In genomic region chr16:2720063-2720455, GRCh38 we compare ENCODE assay signal across 9 cellular contexts. TPM values are rescaled to one million over a fixed set of nuclear protein-coding genes. Genes with fewer than 3 reads are reported as not detected.
DNase-seq lines count a peak whose midpoint lies in the region; ATAC-seq, FAIRE-seq and TF ChIP-seq lines count a peak whose summit lies in the region.
"Had no signal": no experiment of that assay in that cellular context is flagged by ENCODE, and none has a peak within 500 bp of the region (broad histone marks: within the 10 kb centered on the region; RNA-seq: fewer than 3 reads in every experiment).

Gene PRSS27, minus strand, starts transcription at chr16:2720224. Its CDS starts 64 bp downstream, at chr16:2720160.

- H3K9me3 ChIP-seq in K562 (replicated peaks; ENCODE audit: control insufficient read depth, insufficient read depth, low read depth, low read length) (no peaks in the 10 kb centered on the region), transverse colon (no peaks in the 10 kb centered on the region), kidney (ENCODE audit: control insufficient read depth in 1 of 2, low read length in 2 of 2) (no peaks in the 10 kb centered on the region)

- FAIRE-seq in K562 (lab: Jason Lieb, UNC) (no peak), kidney (lab: Jason Lieb, UNC) (no peak)

- TF ChIP-seq POLR2A in K562 (conservative IDR thresholded peaks at IDR 0.05) (no peak), transverse colon (IDR thresholded peaks at IDR 0.05) (no peak)

- H3K36me3 Mint-ChIP-seq in activated naive CD4-positive, alpha-beta T cell treated with anti-CD3 and anti-CD28 coated beads, Interleukin-2, amount 10 ng/mL, durations not matched to agents 7 days and 5 days, result no peaks in the 10 kb centered on the region
- no peaks in the 10 kb centered on the region for H3K36me3 Mint-ChIP-seq in memory B cell

- H3K4me3 Mint-ChIP-seq in activated naive CD4-positive, alpha-beta T cell treated with anti-CD3 and anti-CD28 coated beads, Interleukin-2, amount 10 ng/mL, durations not matched to agents 7 days and 5 days, result peak within 1 kb of the TSS; percentile 76
- H3K4me3 Mint-ChIP-seq in memory B cell, result peak within 1 kb of the TSS; percentile 88

- H4K20me1 ChIP-seq in K562 (replicated peaks; ENCODE audit: control insufficient read depth, insufficient read depth, low read length), result peaks cover 4% of the 10 kb centered on the region; the same call in 1 of the 2 replicates

- peaks cover 38% of the 10 kb centered on the region for H3K27me3 Mint-ChIP-seq in activated naive CD4-positive, alpha-beta T cell treated with anti-CD3 and anti-CD28 coated beads, Interleukin-2, amount 10 ng/mL, durations not matched to agents 7 days and 5 days
- peaks cover 7% of the 10 kb centered on the region for H3K27me3 Mint-ChIP-seq in memory B cell

- BruUV-seq in K562 (replicated peaks; lab: Mats Ljungman, UMichigan), result no TSS peak

- no peaks in the 10 kb centered on the region for H3K79me2 ChIP-seq in K562 (ENCODE audit: control insufficient read depth, insufficient read depth, low read length)

- no peak for TF ChIP-seq CTCF in K562 (IDR thresholded peaks at IDR 0.05 in 2 of 3, conservative IDR thresholded peaks at IDR 0.05 in 1 of 3; ENCODE audit: insufficient read depth in 2 of 3, low read depth in 1 of 3, low read length in 3 of 3)
- no peak for TF ChIP-seq CTCF in transverse colon (IDR thresholded peaks at IDR 0.05)
- no peak for TF ChIP-seq CTCF in kidney (IDR thresholded peaks at IDR 0.05; ENCODE audit: borderline replicate concordance, extremely low read depth, insufficient read depth)

- H3K36me3 ChIP-seq in K562 (ENCODE audit: control insufficient read depth, insufficient read depth, low read length) (no peaks in the 10 kb centered on the region), transverse colon (no peaks in the 10 kb centered on the region), kidney (ENCODE audit: control insufficient read depth in 1 of 2, insufficient read depth in 2 of 2, low read length in 2 of 2) (no peaks in the 10 kb centered on the region)

- CTCF ChIA-PET in activated naive CD4-positive, alpha-beta T cell treated with anti-CD3 and anti-CD28 coated beads, Interleukin-2, amount 10 ng/mL, durations not matched to agents 7 days and 5 days (lab: Charles Lee), result no interaction called here
- CTCF ChIA-PET in K562 (lab: Yijun Ruan, JAX; ENCODE audit: low intra/inter-chr PET ratio), result no interaction called here

- peak within 1 kb of the TSS; percentile 69 for H2AFZ ChIP-seq in K562 (ENCODE audit: low read depth, low read length)

- H3K4me2 ChIP-seq in K562 (ENCODE audit: insufficient read depth, low read length), result peak within 1 kb of the TSS; percentile 65

- H3K9ac ChIP-seq in K562 (ENCODE audit: insufficient read depth in 1 of 2, low read depth in 2 of 2, low read length in 2 of 2) (peak within 1 kb of the TSS; percentile 64 to 92; a peak in 3 of 4 replicates), kidney (ENCODE audit: low read length in 2 of 2) (peak within 1 kb of the TSS in 1 of 2 donors; percentile 26)

- H3K27ac ChIP-seq in K562 (ENCODE audit: extremely low read depth, low read depth, low read length) (peak within 1 kb of the TSS; percentile 44), transverse colon (peak within 1 kb of the TSS; percentile 79 to 90 (median 86)), kidney (ENCODE audit: low read depth in 2 of 2, low read length in 2 of 2) (peak within 1 kb of the TSS in 1 of 2 donors; percentile 37)

- TF ChIP-seq EP300 in K562 (IDR thresholded peaks at IDR 0.05; ENCODE audit: low read length) (no peak), transverse colon (IDR thresholded peaks at IDR 0.05; ENCODE audit: low read depth) (no peak)

- ATAC-seq in K562 (no peak), memory B cell (ENCODE audit: low read depth) (no peak), HG02852 (IDR thresholded peaks at IDR 0.05; ENCODE audit: unreplicated experiment) (no peak)

- in situ Hi-C loops in K562 (cut with MboI), result no loop called here
- in situ Hi-C loops in transverse colon (cut with MboI; ENCODE audit: low pct_ligation_motif_present in 1 of 4, low pct_unique_long_range_greater_than_20kb in 1 of 4, low sequenced_read_pairs in 3 of 4), result no loop called here

- peak within 1 kb of the TSS; percentile 51 for H3K4me3 ChIP-seq in K562
- peak within 1 kb of the TSS; percentile 47 to 73 (median 62) for H3K4me3 ChIP-seq in transverse colon
- H3K4me3 ChIP-seq in kidney (ENCODE audit: low read length in 2 of 2), result peak within 1 kb of the TSS in 1 of 2 donors; percentile 35

- H3K4me1 ChIP-seq in K562 (replicated peaks in 1 of 2; ENCODE audit: control insufficient read depth in 2 of 2, insufficient read depth in 2 of 2, low read length in 2 of 2) (peaks cover 2 to 60% of the 10 kb centered on the region in 2 experiments; a peak in 3 of 5 replicates), transverse colon (peaks cover 4 to 33% (median 23%) of the 10 kb centered on the region in 4 donors), kidney (ENCODE audit: control insufficient read depth in 1 of 2, insufficient read depth in 1 of 2, low read depth in 1 of 2, low read length in 2 of 2) (peaks cover 0 to 4% of the 10 kb centered on the region in 2 donors)

- no peaks in the 10 kb centered on the region for H3K9me3 Mint-ChIP-seq in activated naive CD4-positive, alpha-beta T cell treated with anti-CD3 and anti-CD28 coated beads, Interleukin-2, amount 10 ng/mL, durations not matched to agents 7 days and 5 days
- no peaks in the 10 kb centered on the region for H3K9me3 Mint-ChIP-seq in memory B cell

- H3K27ac Mint-ChIP-seq in activated naive CD4-positive, alpha-beta T cell treated with anti-CD3 and anti-CD28 coated beads, Interleukin-2, amount 10 ng/mL, durations not matched to agents 7 days and 5 days, result peak within 1 kb of the TSS; percentile 87
- peak within 1 kb of the TSS; percentile 82 for H3K27ac Mint-ChIP-seq in memory B cell

- WGBS in K562 (ENCODE audit: insufficient coverage, low coverage, missing lambda C conversion rate), result 90% methylated on average over 25 of the region's 27 CpGs
- WGBS in transverse colon (ENCODE audit: low coverage in 1 of 2), 2 donors, result 75 to 81% methylated on average over 3 to 27 of the region's 27 CpGs

- peaks cover 9% of the 10 kb centered on the region for H3K4me1 Mint-ChIP-seq in activated naive CD4-positive, alpha-beta T cell treated with anti-CD3 and anti-CD28 coated beads, Interleukin-2, amount 10 ng/mL, durations not matched to agents 7 days and 5 days
- peaks cover 2% of the 10 kb centered on the region for H3K4me1 Mint-ChIP-seq in memory B cell

- intact Hi-C loops in K562 (cut with micrococcal nuclease), result no loop called here
- intact Hi-C loops in transverse colon (cut with DNase I; ENCODE audit: low total_unique reads), result no loop called here
- intact Hi-C loops in kidney (cut with DNase I), result no loop called here

- TF ChIP-seq RAD21 in K562 (CRISPR knock-in tag; conservative IDR thresholded peaks at IDR 0.05 in 1 of 2, IDR thresholded peaks at IDR 0.05 in 1 of 2), result no peak

- POLR2A ChIA-PET in K562 (lab: Yijun Ruan, JAX), result interaction anchor here (0.5 to 0.6 kb wide), 2 partner anchors 22 to 204 kb away, joined by 3 read pairs; no protein-coding TSS in a partner anchor

- peaks cover 0 to 2% of the 10 kb centered on the region in 2 experiments; a peak in 3 of 5 replicates for H3K27me3 ChIP-seq in K562 (ENCODE audit: control insufficient read depth in 2 of 2, insufficient read depth in 2 of 2, low read length in 2 of 2)
- peaks cover 17% of the 10 kb centered on the region for H3K27me3 ChIP-seq in transverse colon

- no peaks in the 10 kb centered on the region for H3K9me1 ChIP-seq in K562 (ENCODE audit: control insufficient read depth, insufficient read depth, low read length)

- no peak for DNase-seq in activated naive CD4-positive, alpha-beta T cell treated with anti-CD3 and anti-CD28 coated beads, Interleukin-2, amount 10 ng/mL, durations not matched to agents 7 days and 5 days
- no peak for DNase-seq in activated naive CD4-positive, alpha-beta T cell treated with anti-CD3 and anti-CD28 coated beads, Interleukin-2, amount 50 U/mL, for 16 hours
- no peak for DNase-seq in K562 (ENCODE audit: extremely low read depth in 1 of 4, low spot score in 3 of 4)
- no peak for DNase-seq in memory B cell (ENCODE audit: low spot score in 2 of 2)
- DNase-seq in transverse colon, result peak; percentile 14
- DNase-seq in kidney, result no peak
- no peak for DNase-seq in GOT3 (lab: John Stamatoyannopoulos, UW)
- DNase-seq: KG1 had no signal

TF ChIP-seq in K562, 482 proteins besides CTCF, POLR2A, EP300 and RAD21 (continues in another document):
- TF ChIP-seq SMARCA5 (IDR thresholded peaks at IDR 0.05) (no peak), ZBTB7A (IDR thresholded peaks at IDR 0.05; ENCODE audit: borderline replicate concordance, control insufficient read depth, low read depth, low read length) (peak; percentile 65; the same call in 1 of the 2 replicates), ZNF274 (IDR thresholded peaks at IDR 0.05; ENCODE audit: borderline replicate concordance, low read depth, low read length) (no peak), RBM22 (IDR thresholded peaks at IDR 0.05; ENCODE audit: low read depth, low read length, poor library complexity, severe bottlenecking) (no peak), PCBP1 (IDR thresholded peaks at IDR 0.05; ENCODE audit: low read depth, low read length, poor library complexity, severe bottlenecking) (peak; percentile 57), FIP1L1 (IDR thresholded peaks at IDR 0.05; ENCODE audit: low read depth, low read length, poor library complexity, severe bottlenecking) (peak; percentile 45)

RNA-seq across cellular contexts. Expression of gene PRSS27, which starts in this region (rescaled TPM):
- 0.83 and 2.0 TPM in 2 replicates for total RNA-seq in K562 (2011; cell fraction: chromatin; rRNA removed; ENCODE audit: low replicate concordance)
- 1.6 and 2.0 TPM in 2 replicates for total RNA-seq in K562 (2011; cell fraction: nucleolus; rRNA removed)
- 1.4 and 1.5 TPM in 2 replicates for total RNA-seq in K562 (2011; cell fraction: nucleoplasm; rRNA removed)
- 0.09 and 0.29 TPM in 2 replicates for total RNA-seq in K562 (2014; rRNA removed)
- not detected in 2 replicates for total RNA-seq in K562 (2014; rRNA removed; fragmentation: Illumina TruSeq; extraction: Trizol)
- 0.15 and 0.18 TPM in 2 replicates for total RNA-seq in K562 (2015; rRNA removed; fragmentation: Illumina TruSeq; extraction: Trizol)
- 0.16 and 0.20 TPM in 2 replicates for total RNA-seq in K562 (2021)
- 0.20 TPM in 2 replicates for polyA plus RNA-seq in K562 (2011; rRNA removed)
- polyA plus RNA-seq in K562 (2011; cell fraction: cytosol; rRNA removed), result 0.19 and 0.86 TPM in 2 replicates
- polyA plus RNA-seq in K562 (2011; cell fraction: nucleus; rRNA removed), result 0.65 and 0.77 TPM in 2 replicates
- 0.26 and 1.3 TPM in 2 replicates for polyA plus RNA-seq in K562 (2012)
- polyA plus RNA-seq in K562 (2014; fragmentation: Illumina TruSeq; extraction: Trizol), result 0.11 TPM in 1 of 2 replicates, not detected in the other
- not detected for polyA plus RNA-seq in K562 (2014; fragmentation: Nextera tagmentation; extraction: Ambion mirVana)
- polyA plus RNA-seq in K562 (2014; rRNA removed), result 0.22 TPM in 1 of 2 replicates, not detected in the other
- 0.07 and 0.15 TPM in 2 replicates for polyA minus RNA-seq in K562 (2011; rRNA and poly(A)+ RNA removed)
- polyA minus RNA-seq in K562 (2011; cell fraction: cytosol; rRNA and poly(A)+ RNA removed), result not detected in 2 replicates
- 0.44 and 0.67 TPM in 2 replicates for polyA minus RNA-seq in K562 (2011; cell fraction: nucleus; rRNA and poly(A)+ RNA removed)
- total RNA-seq in transverse colon, result 1 to 10 TPM in 1 of 4 donors, not detected in 3; 1.3 TPM
- 2.1 TPM for total RNA-seq in kidney
- 0.41 TPM for polyA plus RNA-seq in kidney (ENCODE audit: insufficient read depth, low read depth, low replicate concordance)
